Comparison of ENCODE assay signal across 18 cellular contexts in genomic region chr2:196224767-196225166, GRCh38. TPM values are rescaled to one million over a fixed set of nuclear protein-coding genes. Genes with fewer than 3 reads are reported as not detected.
A peak's percentile ranks its signal among the peaks of the same experiment; 100 is the strongest.
DNase-seq lines count a peak whose midpoint lies in the region; ATAC-seq and TF ChIP-seq lines count a peak whose summit lies in the region.
"Had no signal": no experiment of that assay in that cellular context is flagged by ENCODE, and none has a peak within 500 bp of the region (broad histone marks: within the 10 kb centered on the region; RNA-seq: fewer than 3 reads in every experiment).

No MANE protein-coding gene starts in this region.

- DNase-seq in CD4-positive, alpha-beta memory T cell = no peak
- no peak for DNase-seq in HFFc6
- no peak for DNase-seq in T-cell
- DNase-seq in naive B cell = no peak
- no peak for DNase-seq in NCI-H748 (lab: John Stamatoyannopoulos, UW; ENCODE audit: unreplicated experiment)
- DNase-seq: activated CD8-positive, alpha-beta memory T cell treated with anti-CD3 and anti-CD28 coated beads, Interleukin-2, amount 50 U/mL, for 4 hours; H7; left ventricle myocardium superior; NCI-H1694; NCI-H345; pancreas; Right ventricle myocardium superior; stimulated activated CD4-positive, alpha-beta T cell treated with anti-CD3 and anti-CD28 coated beads, Interleukin-4, amount 100 ng/mL, for 4 hours; stimulated activated CD8-positive, alpha-beta memory T cell treated with anti-CD3 and anti-CD28 coated beads, Interleukin-4, amount 100 ng/mL, for 48 hours; thyroid gland had no signal

- peaks cover 0 to 3% (median 0%) of the 10 kb centered on the region in 8 donors for H3K9me3 Mint-ChIP-seq in CD4-positive, alpha-beta memory T cell
- H3K9me3 Mint-ChIP-seq in HFFc6 = no peaks in the 10 kb centered on the region
- peaks cover 0 to 4% (median 0%) of the 10 kb centered on the region in 3 donors for H3K9me3 Mint-ChIP-seq in T-cell
- H3K9me3 Mint-ChIP-seq in naive B cell = no peaks in the 10 kb centered on the region

- H3K27me3 Mint-ChIP-seq in CD4-positive, alpha-beta memory T cell = no peaks in the 10 kb centered on the region
- H3K27me3 Mint-ChIP-seq in HFFc6 (ENCODE audit: insufficient read depth) (no peaks in the 10 kb centered on the region), T-cell (no peaks in the 10 kb centered on the region), naive B cell (no peaks in the 10 kb centered on the region)

- peaks cover 50 to 85% (median 69%) of the 10 kb centered on the region in 4 donors for H3K4me1 Mint-ChIP-seq in CD4-positive, alpha-beta memory T cell
- peaks cover 44% of the 10 kb centered on the region for H3K4me1 Mint-ChIP-seq in HFFc6 (ENCODE audit: low read depth)
- H3K4me1 Mint-ChIP-seq in T-cell = peaks cover 82 to 86% (median 85%) of the 10 kb centered on the region in 3 donors
- H3K4me1 Mint-ChIP-seq in naive B cell = peaks cover 53 to 68% (median 67%) of the 10 kb centered on the region in 3 donors

- peaks cover 79% of the 10 kb centered on the region for H3K4me1 ChIP-seq in CD4-positive, alpha-beta memory T cell (ENCODE audit: insufficient read depth, low read length)
- H3K4me1 ChIP-seq: thyroid gland had no signal

- H3K27ac ChIP-seq in CD4-positive, alpha-beta memory T cell (ENCODE audit: low read depth, low read length) = no peak overlapping the region
- H3K27ac ChIP-seq: pancreas, thyroid gland had no signal

- peak overlapping the region in 4 of 8 donors; percentile 2 to 72 (median 20) for H3K4me3 Mint-ChIP-seq in CD4-positive, alpha-beta memory T cell
- H3K4me3 Mint-ChIP-seq in HFFc6 (peak overlapping the region; percentile 68; the same call in 1 of the 2 replicates), T-cell (peak overlapping the region in 1 of 3 donors; percentile 15), naive B cell (peak overlapping the region in 4 of 8 donors; percentile 2 to 14 (median 6))

- H3K27me3 ChIP-seq in CD4-positive, alpha-beta memory T cell (ENCODE audit: insufficient read depth, low read length) = no peaks in the 10 kb centered on the region
- H3K27me3 ChIP-seq: pancreas, thyroid gland had no signal

- H3K4me3 ChIP-seq in CD4-positive, alpha-beta memory T cell (ENCODE audit: low read length in 2 of 2) = no peak overlapping the region
- H3K4me3 ChIP-seq: pancreas, thyroid gland had no signal

- ATAC-seq in T-cell (replicated peaks in 1 of 4) (no peak), naive B cell (ENCODE audit: low read depth in 2 of 2) (peak in 1 of 2 donors; percentile 9), HG03432 (IDR thresholded peaks at IDR 0.05; ENCODE audit: unreplicated experiment) (no peak), GM21360 (IDR thresholded peaks at IDR 0.05; ENCODE audit: unreplicated experiment) (no peak)
- ATAC-seq: esophagus mucosa, left ventricle myocardium superior, pancreas had no signal

- no peaks in the 10 kb centered on the region for H3K36me3 Mint-ChIP-seq in CD4-positive, alpha-beta memory T cell
- H3K36me3 Mint-ChIP-seq in HFFc6 (ENCODE audit: low read depth) = peaks cover 35% of the 10 kb centered on the region
- no peaks in the 10 kb centered on the region for H3K36me3 Mint-ChIP-seq in T-cell
- H3K36me3 Mint-ChIP-seq in naive B cell = peaks cover 0 to 4% of the 10 kb centered on the region in 2 donors

- POLR2A ChIA-PET in CD4-positive, alpha-beta memory T cell (lab: Charles Lee; ENCODE audit: partially characterized antibody) = interaction anchor here (0.9 to 2.6 kb wide), 8 partner anchors 10 to 67 kb away, joined by 3 to 15 read pairs (median 4); no protein-coding TSS in a partner anchor
- POLR2A ChIA-PET in T-cell (lab: Charles Lee) = interaction anchor here (0.6 to 1.6 kb wide), 2 partner anchors 62 to 198 kb away, joined by 3 to 7 read pairs; no protein-coding TSS in a partner anchor

- H3K9me3 ChIP-seq in CD4-positive, alpha-beta memory T cell (ENCODE audit: control insufficient read depth in 1 of 2, low read length in 2 of 2) = no peaks in the 10 kb centered on the region
- H3K9me3 ChIP-seq: pancreas, thyroid gland had no signal

- peak overlapping the region in 4 of 7 donors; percentile 24 to 89 (median 56) for H3K27ac Mint-ChIP-seq in CD4-positive, alpha-beta memory T cell
- no peak overlapping the region for H3K27ac Mint-ChIP-seq in HFFc6
- H3K27ac Mint-ChIP-seq in T-cell = peak overlapping the region; percentile 13 to 41
- H3K27ac Mint-ChIP-seq in naive B cell = peak overlapping the region in 4 of 6 donors; percentile 3 to 87 (median 42)

- TF ChIP-seq CTCF in HFFc6 (IDR thresholded peaks at IDR 0.05) = no peak

- no peaks in the 10 kb centered on the region for H3K36me3 ChIP-seq in CD4-positive, alpha-beta memory T cell (ENCODE audit: insufficient read depth, low read length)
- H3K36me3 ChIP-seq: pancreas, thyroid gland had no signal

- CTCF ChIA-PET in CD4-positive, alpha-beta memory T cell (lab: Charles Lee; ENCODE audit: partially characterized antibody) = interaction anchor here (1.5 to 8.1 kb wide), 3 partner anchors 14 to 147 kb away, joined by 5 to 129 read pairs (median 11); no protein-coding TSS in a partner anchor
- CTCF ChIA-PET in T-cell (lab: Charles Lee) = interaction anchor here (0.6 to 1.7 kb wide), 3 partner anchors 16 to 146 kb away, joined by 3 to 6 read pairs (median 5); no protein-coding TSS in a partner anchor

- intact Hi-C loops in CD4-positive, alpha-beta memory T cell (cut with micrococcal nuclease) = loop anchor here (5.0 kb wide), 1 partner anchor 38 kb away; no protein-coding TSS in a partner anchor

RNA-seq across cellular contexts. Expression of gene STK17B, which starts 53.4 kb away (rescaled TPM):
- 100 to 1,000 TPM; 234 to 243 TPM for total RNA-seq in CD4-positive, alpha-beta memory T cell
- 10 to 100 TPM; 79.7 to 93.1 TPM for polyA plus RNA-seq in CD4-positive, alpha-beta memory T cell
- total RNA-seq in HFFc6 (2021; fragmentation: NEBNext Ultra II Directional; extraction: Animal tissue kit (Norgen Biotek cat#: 25700)) = 10 to 100 TPM; 26.7 to 39.8 (median 32.5) TPM
- total RNA-seq in T-cell = 100 to 1,000 TPM; 218 to 478 (median 248) TPM
- 100 to 1,000 TPM in 5 of 6 donors, 10 to 100 TPM in 1; 90.2 to 162 (median 118) TPM for polyA plus RNA-seq in naive B cell (ENCODE audit: low read depth in 6 of 6)

Comparison
In these comparisons a context has a peak if more than half of its experiments do, and no peak if none do; other contexts are left out.
1. RNA of gene STK17B, which starts 53.4 kb away (total RNA-seq): 218 to 478 TPM in T-cell and 234 to 243 TPM in CD4-positive, alpha-beta memory T cell; 26.7 to 39.8 TPM in HFFc6; every median in the first group is over 4 times any median in the second.